23 cellular contexts compared by ENCODE assay signal in the genomic region with DNA sequence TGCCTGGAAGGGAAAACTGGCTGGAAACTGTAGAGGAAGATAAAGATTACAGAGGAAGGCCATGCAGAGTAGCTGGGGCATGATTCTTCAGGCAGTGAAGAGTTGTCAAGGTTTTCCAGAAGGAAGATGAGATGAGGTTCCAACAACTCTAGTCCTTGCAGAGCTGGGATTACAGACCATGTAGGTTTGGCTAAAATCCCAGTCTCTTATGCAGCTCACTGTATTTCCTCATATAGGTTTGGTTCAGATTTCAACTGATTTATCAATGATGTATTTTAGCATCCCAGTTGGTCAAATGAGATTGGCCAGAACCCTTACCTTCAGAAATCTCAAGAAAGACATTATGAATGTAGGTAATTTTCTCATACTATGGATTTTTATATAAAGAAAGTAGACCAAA. TPM values are rescaled to one million over a fixed set of nuclear protein-coding genes. Genes with fewer than 3 reads are reported as not detected.
DNase-seq lines count a peak whose midpoint lies in the region; ATAC-seq, FAIRE-seq and TF ChIP-seq lines count a peak whose summit lies in the region.
"Had no signal": no experiment of that assay in that cellular context is flagged by ENCODE, and none has a peak within 500 bp of the region (broad histone marks: within the 10 kb centered on the region; RNA-seq: fewer than 3 reads in every experiment).

No MANE protein-coding gene starts in this region.

- H3K27ac Mint-ChIP-seq in MCF 10A (ENCODE audit: low read depth, unreplicated experiment) = peak overlapping the region; percentile 64
- H3K27ac Mint-ChIP-seq: CD14-positive monocyte; CD4-positive, alpha-beta memory T cell; GM23338; IgD-negative memory B cell had no signal

- no peak overlapping the region for H2AFZ ChIP-seq in mammary epithelial cell (ENCODE audit: low read depth, low read length)
- H2AFZ ChIP-seq: GM23338 had no signal

- peaks cover 36% of the 10 kb centered on the region for H3K79me2 ChIP-seq in mammary epithelial cell (ENCODE audit: insufficient read depth, low read length)

- H3K27ac ChIP-seq in mammary epithelial cell (ENCODE audit: insufficient read depth, low read depth, low read length) (no peak overlapping the region), small intestine (ENCODE audit: low read depth in 1 of 2, low read length in 1 of 2) (no peak overlapping the region), RWPE1 (no peak overlapping the region)
- H3K27ac ChIP-seq: 22Rv1, A549, BLaER1, HL-60 had no signal

- POLR2A ChIA-PET in MCF 10A (lab: Yijun Ruan, JAX) (interaction anchor here (1.0 to 1.4 kb wide), 3 partner anchors 14 to 71 kb away, joined by 3 to 4 read pairs (median 3); partner anchors contain the start of gene FAP), RWPE1 (lab: Yijun Ruan, JAX; ENCODE audit: low non-redundant PET) (no interaction called here)

- DNase-seq in MCF 10A (ENCODE audit: unreplicated experiment) = no peak
- no peak for DNase-seq in mammary epithelial cell
- DNase-seq in choroid plexus epithelial cell (ENCODE audit: low read depth) = peak; percentile 47
- peak; percentile 33 for DNase-seq in fibroblast of the aortic adventitia (ENCODE audit: low read depth)
- no peak for DNase-seq in small intestine
- no peak for DNase-seq in RWPE1 (ENCODE audit: low spot score)
- DNase-seq in stimulated activated naive CD4-positive, alpha-beta T cell (lab: John Stamatoyannopoulos, UW) = no peak
- DNase-seq: CD4-positive, alpha-beta memory T cell; DMS153; DMS79; GF-D8; HCEC 1CT had no signal

- H3K27me3 ChIP-seq in mammary epithelial cell (ENCODE audit: insufficient read depth, low read length) (no peaks in the 10 kb centered on the region), small intestine (ENCODE audit: control insufficient read depth in 2 of 2, insufficient read depth in 2 of 2, low read length in 2 of 2) (peaks cover 0 to 2% of the 10 kb centered on the region in 2 donors)
- H3K27me3 ChIP-seq: BLaER1 had no signal

- peaks cover 11% of the 10 kb centered on the region for H3K4me1 Mint-ChIP-seq in MCF 10A (ENCODE audit: insufficient read depth, unreplicated experiment)
- H3K4me1 Mint-ChIP-seq: CD4-positive, alpha-beta memory T cell had no signal

- dilution Hi-C loops in mammary epithelial cell (cut with HindIII; ENCODE audit: low sequenced_read_pairs) = no loop called here

- no peak for FAIRE-seq in small intestine (lab: Jason Lieb, UNC)
- FAIRE-seq: A549, GM12891, GM19239, H54 had no signal

- intact Hi-C loops in MCF 10A (cut with micrococcal nuclease) = no loop called here
- intact Hi-C loops in mammary epithelial cell (cut with micrococcal nuclease) = no loop called here

- H3K4me2 ChIP-seq in mammary epithelial cell (ENCODE audit: insufficient read depth, low read depth, low read length) = no peak overlapping the region
- H3K4me2 ChIP-seq: A549, BLaER1, GM23338 had no signal

- H3K9me3 ChIP-seq in mammary epithelial cell (replicated peaks; ENCODE audit: insufficient read depth, low read length) (no peaks in the 10 kb centered on the region), small intestine (ENCODE audit: control insufficient read depth, low read depth) (no peaks in the 10 kb centered on the region)
- H3K9me3 ChIP-seq: A549, BLaER1 had no signal

- CTCF ChIA-PET in MCF 10A (lab: Yijun Ruan, JAX) (interaction anchor here (0.9 to 5.0 kb wide), 2 partner anchors 16 to 72 kb away, joined by 4 to 36 read pairs; partner anchors contain the start of gene FAP), mammary epithelial cell (lab: Charles Lee; ENCODE audit: low non-redundant PET) (no interaction called here), RWPE1 (lab: Yijun Ruan, JAX) (no interaction called here)

- H3K36me3 Mint-ChIP-seq in MCF 10A (ENCODE audit: insufficient read depth, unreplicated experiment) = peaks cover 6% of the 10 kb centered on the region
- H3K36me3 Mint-ChIP-seq: CD14-positive monocyte; CD4-positive, alpha-beta memory T cell; IgD-negative memory B cell had no signal

- no peak overlapping the region for H3K9ac ChIP-seq in mammary epithelial cell (ENCODE audit: insufficient read depth, low read length)
- H3K9ac ChIP-seq: BLaER1 had no signal

- no peaks in the 10 kb centered on the region for H4K20me1 ChIP-seq in mammary epithelial cell (ENCODE audit: insufficient read depth, low read length)
- H4K20me1 ChIP-seq: BLaER1 had no signal

- peaks cover 8% of the 10 kb centered on the region for H3K36me3 ChIP-seq in mammary epithelial cell (ENCODE audit: insufficient read depth, low read length)
- no peaks in the 10 kb centered on the region for H3K36me3 ChIP-seq in small intestine (ENCODE audit: control insufficient read depth in 2 of 2, insufficient read depth in 2 of 2, low read length in 2 of 2)
- H3K36me3 ChIP-seq: BLaER1 had no signal

- ATAC-seq in HG03097 (IDR thresholded peaks at IDR 0.05; ENCODE audit: low FRiP score, unreplicated experiment) = no peak
- ATAC-seq: A549, GM23338 had no signal

- H3K4me1 ChIP-seq in mammary epithelial cell (ENCODE audit: insufficient read depth, low read length) (peaks cover 4% of the 10 kb centered on the region), small intestine (ENCODE audit: control insufficient read depth in 2 of 2, insufficient read depth in 1 of 2, low read depth in 1 of 2, low read length in 1 of 2) (no peaks in the 10 kb centered on the region)
- H3K4me1 ChIP-seq: A549, BLaER1 had no signal

- no peak overlapping the region for H3K4me3 ChIP-seq in mammary epithelial cell (replicated peaks in 1 of 3; ENCODE audit: insufficient read depth in 1 of 3, low read depth in 2 of 3, low read length in 3 of 3)
- H3K4me3 ChIP-seq in choroid plexus epithelial cell (ENCODE audit: low read depth, low read length) = no peak overlapping the region
- H3K4me3 ChIP-seq in fibroblast of the aortic adventitia (ENCODE audit: low read depth, low read length) = no peak overlapping the region
- H3K4me3 ChIP-seq in small intestine (ENCODE audit: low read depth in 1 of 2, low read length in 2 of 2) = no peak overlapping the region
- H3K4me3 ChIP-seq: A549, BLaER1, GM23338 had no signal

- no peak overlapping the region for H3K4me3 Mint-ChIP-seq in MCF 10A (ENCODE audit: unreplicated experiment)
- H3K4me3 Mint-ChIP-seq: CD14-positive monocyte; CD4-positive, alpha-beta memory T cell; GM23338; IgD-negative memory B cell had no signal

- in situ Hi-C loops in mammary epithelial cell (cut with MboI; ENCODE audit: low sequenced_read_pairs in 2 of 2) = no loop called here

- no peaks in the 10 kb centered on the region for H3K27me3 Mint-ChIP-seq in MCF 10A (ENCODE audit: insufficient read depth, unreplicated experiment)

- BruUV-seq in MCF 10A (replicated peaks; lab: Mats Ljungman, UMichigan) (no TSS peak), mammary epithelial cell (replicated peaks; lab: Mats Ljungman, UMichigan) (no TSS peak)

- no peak for TF ChIP-seq CTCF in MCF 10A (IDR thresholded peaks at IDR 0.05; ENCODE audit: unreplicated experiment)
- TF ChIP-seq CTCF in mammary epithelial cell (conservative IDR thresholded peaks at IDR 0.05 in 1 of 2, IDR thresholded peaks at IDR 0.05 in 1 of 2; ENCODE audit: extremely low read depth in 1 of 2, insufficient read depth in 1 of 2, low read depth in 1 of 2, low read length in 2 of 2) = no peak
- TF ChIP-seq CTCF in choroid plexus epithelial cell (conservative IDR thresholded peaks at IDR 0.05; ENCODE audit: low read depth, low read length) = no peak
- no peak for TF ChIP-seq CTCF in fibroblast of the aortic adventitia (IDR thresholded peaks at IDR 0.05; ENCODE audit: insufficient read depth, low read length)
- no peak for TF ChIP-seq CTCF in RWPE1 (conservative IDR thresholded peaks at IDR 0.05; ENCODE audit: low read depth)

- H3K9me3 Mint-ChIP-seq in MCF 10A (ENCODE audit: unreplicated experiment) = no peaks in the 10 kb centered on the region
- H3K9me3 Mint-ChIP-seq: CD14-positive monocyte; CD4-positive, alpha-beta memory T cell; GM23338; IgD-negative memory B cell had no signal

RNA-seq across cellular contexts. Expression of gene FAP, which starts 16.4 kb away (rescaled TPM):
- total RNA-seq in MCF 10A (2022) = 8.7 and 12.1 TPM in 2 replicates
- total RNA-seq in mammary epithelial cell = 100 to 1,000 TPM in 1 of 2 donors, 10 to 100 TPM in 1; 53.0 to 216 TPM
- 25.5 TPM for polyA plus RNA-seq in mammary epithelial cell
- polyA minus RNA-seq in mammary epithelial cell = 47.9 TPM
- 150 and 228 TPM in 2 replicates for total RNA-seq in fibroblast of the aortic adventitia (ENCODE audit: low replicate concordance)
- polyA plus RNA-seq in small intestine = under 1 TPM in 1 of 3 donors, not detected in 2; 0.78 TPM
- total RNA-seq: CD4-positive, alpha-beta memory T cell; GM23338 had no signal
- polyA plus RNA-seq: CD14-positive monocyte; CD4-positive, alpha-beta memory T cell; GM23338; IgD-negative memory B cell had no signal

Comparison
In these comparisons a context has a peak if more than half of its experiments do, and no peak if none do; other contexts are left out.
1. DNase-seq: peak in choroid plexus epithelial cell (single experiment) and fibroblast of the aortic adventitia (single experiment); none in MCF 10A (single experiment), mammary epithelial cell (single experiment), small intestine (single experiment), RWPE1 (single experiment) and stimulated activated naive CD4-positive, alpha-beta T cell (0 of 6).